1 cellular context compared by ENCODE assay signal in genomic region chr19:11203194-11204075, GRCh38.
TF ChIP-seq lines count a peak whose summit lies in the region.

No MANE protein-coding gene starts in this region.

TF ChIP-seq in K562, 482 proteins besides CTCF, POLR2A, EP300 and RAD21 (continued from another document and continues in another):
- TF ChIP-seq ZHX1 (conservative IDR thresholded peaks at IDR 0.05; ENCODE audit: low read length) (no peak), DDX20 (tag; IDR thresholded peaks at IDR 0.05; ENCODE audit: low read depth) (no peak), CBX5 (IDR thresholded peaks at IDR 0.05; ENCODE audit: borderline replicate concordance, low read depth) (no peak), ZNF668 (CRISPR knock-in tag; IDR thresholded peaks at IDR 0.05) (no peak), ZEB2 (IDR thresholded peaks at IDR 0.05) (no peak), ZNF184 (CRISPR knock-in tag; IDR thresholded peaks at IDR 0.05) (no peak), SIRT6 (IDR thresholded peaks at IDR 0.05; ENCODE audit: low read depth, low read length) (no peak), FOXP1 (CRISPR knock-in tag; IDR thresholded peaks at IDR 0.05) (no peak), RCOR1 (IDR thresholded peaks at IDR 0.05; ENCODE audit: borderline replicate concordance in 1 of 2, low read depth in 2 of 2, low read length in 2 of 2) (no peak), ETV5 (CRISPR knock-in tag; IDR thresholded peaks at IDR 0.05; ENCODE audit: low read depth) (no peak), GMEB1 (CRISPR knock-in tag; IDR thresholded peaks at IDR 0.05) (no peak), ZBTB26 (CRISPR knock-in tag; IDR thresholded peaks at IDR 0.05) (no peak), KLF1 (tag; IDR thresholded peaks at IDR 0.05) (no peak), GTF2A2 (tag; IDR thresholded peaks at IDR 0.05) (no peak), ZNF449 (CRISPR knock-in tag; IDR thresholded peaks at IDR 0.05) (no peak), ZKSCAN3 (CRISPR knock-in tag; IDR thresholded peaks at IDR 0.05) (no peak), FOXA1 (IDR thresholded peaks at IDR 0.05; ENCODE audit: borderline replicate concordance) (no peak), PKNOX1 (IDR thresholded peaks at IDR 0.05) (no peak), ETS1 (conservative IDR thresholded peaks at IDR 0.05; ENCODE audit: control insufficient read depth, low read depth, low read length) (no peak), ZNF583 (CRISPR knock-in tag; IDR thresholded peaks at IDR 0.05) (no peak), ZNF830 (CRISPR knock-in tag; IDR thresholded peaks at IDR 0.05) (no peak), KDM2B (CRISPR knock-in tag; IDR thresholded peaks at IDR 0.05) (no peak), MLLT1 (IDR thresholded peaks at IDR 0.05) (no peak), HDAC6 (IDR thresholded peaks at IDR 0.05; ENCODE audit: low read depth, low read length) (no peak), JUND (IDR thresholded peaks at IDR 0.05; ENCODE audit: borderline replicate concordance, low read depth, low read length) (peak; percentile 55; the same call in 1 of the 2 replicates), JUND (tag; IDR thresholded peaks at IDR 0.05; ENCODE audit: borderline replicate concordance, low read depth, low read length) (no peak), KDM5B (IDR thresholded peaks at IDR 0.05; ENCODE audit: insufficient replicate concordance, low read depth, low read length) (no peak), VEZF1 (CRISPR knock-in tag; IDR thresholded peaks at IDR 0.05) (peak; percentile 96), POLR2H (tag; IDR thresholded peaks at IDR 0.05; ENCODE audit: low read depth) (no peak), TARDBP (IDR thresholded peaks at IDR 0.05) (no peak), TEAD1 (CRISPR knock-in tag; IDR thresholded peaks at IDR 0.05) (no peak), BMI1 (IDR thresholded peaks at IDR 0.05; ENCODE audit: low read length) (no peak), ZNF197 (CRISPR knock-in tag; IDR thresholded peaks at IDR 0.05; ENCODE audit: low read depth) (no peak), HNRNPH1 (optimal IDR thresholded peaks at IDR 0.05; ENCODE audit: low read depth, low read length) (no peak), CBFA2T2 (conservative IDR thresholded peaks at IDR 0.05) (0 out of 2 replicates have a peak, but pooled peaks have one; percentile 26), CREB3L1 (IDR thresholded peaks at IDR 0.05; ENCODE audit: borderline replicate concordance, low read depth) (no peak), ATF3 (IDR thresholded peaks at IDR 0.05) (peak; percentile 56), ATF3 (CRISPR knock-in tag; conservative IDR thresholded peaks at IDR 0.05) (no peak), FOSL1 (tag; conservative IDR thresholded peaks at IDR 0.05) (peak; percentile 72), KLF10 (CRISPR knock-in tag; IDR thresholded peaks at IDR 0.05) (no peak), CBFB (CRISPR knock-in tag; IDR thresholded peaks at IDR 0.05) (no peak), ZKSCAN8 (CRISPR knock-in tag; IDR thresholded peaks at IDR 0.05) (peak; percentile 89), TGIF2 (CRISPR knock-in tag; IDR thresholded peaks at IDR 0.05) (no peak), SMARCC2 (IDR thresholded peaks at IDR 0.05; ENCODE audit: low read depth) (no peak), ZNF609 (CRISPR knock-in tag; IDR thresholded peaks at IDR 0.05; ENCODE audit: borderline replicate concordance) (no peak), PPARD (CRISPR knock-in tag; IDR thresholded peaks at IDR 0.05) (no peak), TAL1 (IDR thresholded peaks at IDR 0.05) (no peak)
